ENCODE assay signal across 18 cellular contexts in the genomic region with DNA sequence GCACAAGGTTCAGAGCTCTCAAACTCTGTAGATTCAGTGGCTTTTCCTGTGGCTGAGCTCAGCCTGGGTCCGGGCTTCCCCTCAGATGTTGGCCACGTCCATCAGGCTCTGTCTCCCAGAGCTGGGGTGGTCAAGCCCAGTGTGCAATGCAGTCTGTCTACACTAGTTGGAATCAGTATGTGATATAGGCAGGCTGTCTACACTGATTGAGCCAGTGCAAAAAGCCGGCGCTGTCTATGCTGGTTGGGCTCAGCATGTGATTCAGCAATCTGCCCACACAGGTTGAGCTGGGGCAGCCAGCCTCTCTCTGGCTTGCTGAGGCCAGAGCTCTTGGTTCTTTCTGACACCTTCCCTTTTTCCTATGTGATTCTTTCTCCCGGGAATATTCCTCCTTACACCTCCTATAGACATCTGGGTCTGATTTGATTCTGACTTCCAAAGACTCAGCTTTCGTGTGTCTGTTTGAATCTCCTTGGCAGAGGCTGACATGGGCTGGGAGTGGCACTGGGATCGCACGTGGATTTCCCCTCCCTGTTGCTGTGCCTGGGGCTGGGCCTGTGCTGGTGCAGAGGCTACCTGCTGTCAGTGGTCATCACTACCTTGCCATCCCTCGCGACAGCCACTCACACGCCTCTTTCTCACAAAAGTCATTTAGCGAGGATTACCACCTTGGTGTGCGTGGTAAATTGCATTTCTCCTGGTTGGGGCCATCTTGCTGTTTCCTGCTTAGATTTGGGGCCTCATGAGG. TPM values are rescaled to one million over a fixed set of nuclear protein-coding genes. Genes with fewer than 3 reads are reported as not detected.
DNase-seq lines count a peak whose midpoint lies in the region; TF ChIP-seq lines count a peak whose summit lies in the region.
"Had no signal": no experiment of that assay in that cellular context is flagged by ENCODE, and none has a peak within 500 bp of the region (broad histone marks: within the 10 kb centered on the region; RNA-seq: fewer than 3 reads in every experiment).

No MANE protein-coding gene starts in this region.

- no peaks in the 10 kb centered on the region for H3K4me1 ChIP-seq in PC-9 (replicated peaks; ENCODE audit: insufficient read depth)

- no TSS peak for BruUV-seq in PC-9 (replicated peaks; lab: Mats Ljungman, UMichigan)

- no peaks in the 10 kb centered on the region for H3K9me2 ChIP-seq in PC-9 (ENCODE audit: insufficient read depth)

- H3K9me3 ChIP-seq in PC-9 (ENCODE audit: insufficient read depth, low read depth) = no peaks in the 10 kb centered on the region
- H3K9me3 ChIP-seq: MG63 had no signal

- H2AFZ ChIP-seq in PC-9 = no peak overlapping the region

- POLR2A ChIA-PET in PC-9 (lab: Charles Lee; ENCODE audit: unreplicated experiment) = no interaction called here

- no peaks in the 10 kb centered on the region for H3F3A ChIP-seq in PC-9 (ENCODE audit: insufficient read depth, low read depth)

- CTCF ChIA-PET in PC-9 (lab: Charles Lee) = no interaction called here

- H3K27me3 ChIP-seq in H7 (ENCODE audit: control insufficient read depth, insufficient read depth, low read length) = no peaks in the 10 kb centered on the region
- peaks cover 93% of the 10 kb centered on the region for H3K27me3 ChIP-seq in PC-9 (ENCODE audit: insufficient read depth, low read depth)

- no peaks in the 10 kb centered on the region for H3K79me2 ChIP-seq in PC-9 (ENCODE audit: low read depth)

- H4K20me1 ChIP-seq in PC-9 (ENCODE audit: insufficient read depth) = no peaks in the 10 kb centered on the region

- no peak overlapping the region for H3K4me2 ChIP-seq in PC-9
- H3K4me2 ChIP-seq: KMS-11 had no signal

- TF ChIP-seq CTCF in coronary artery (IDR thresholded peaks at IDR 0.05) = no peak
- no peak for TF ChIP-seq CTCF in PC-9 (conservative IDR thresholded peaks at IDR 0.05)

- intact Hi-C loops in posterior vena cava (cut with DNase I) (no loop called here), PC-9 (cut with micrococcal nuclease; ENCODE audit: unreplicated experiment) (no loop called here)

- H3K27ac ChIP-seq in coronary artery (no peak overlapping the region), PC-9 (no peak overlapping the region)
- H3K27ac ChIP-seq: KMS-11 had no signal

- H3K36me3 ChIP-seq in H7 (replicated peaks; ENCODE audit: control insufficient read depth, insufficient read depth, low read length) = no peaks in the 10 kb centered on the region
- no peaks in the 10 kb centered on the region for H3K36me3 ChIP-seq in PC-9 (ENCODE audit: low read depth)
- H3K36me3 ChIP-seq: MG63 had no signal

- H3K4me3 ChIP-seq in H7 (ENCODE audit: insufficient read depth, low read depth, low read length) (no peak overlapping the region), coronary artery (no peak overlapping the region), PC-9 (no peak overlapping the region)
- H3K4me3 ChIP-seq: MG63 had no signal

- peak; percentile 38 for DNase-seq in ELF-1 (ENCODE audit: low read depth, low spot score)
- peak; percentile 36 for DNase-seq in H7
- DNase-seq in coronary artery (ENCODE audit: low spot score) = peak; percentile 47
- DNase-seq in posterior vena cava (ENCODE audit: low spot score) = peak; percentile 64
- no peak for DNase-seq in NCI-H446 treated with DMSO at 0.1 percent for 48 hours (lab: John Stamatoyannopoulos, UW)
- no peak for DNase-seq in PC-9
- no peak for DNase-seq in NCI-H1105 treated with DMSO at 0.1 percent for 48 hours (lab: John Stamatoyannopoulos, UW)
- DNase-seq: ACHN; Calu3; CD4-positive, CD25-positive, alpha-beta regulatory T cell; MG63; NCI-H1105; NCI-H1930; NCI-H2171 treated with DMSO at 0.1 percent for 48 hours; NCI-H524; NK-92 treated with Interleukin-12 subunit alpha and Interleukin-12 subunit beta, amount 100 ng/mL, for 24 hours; Right ventricle myocardium superior had no signal

RNA-seq across cellular contexts. Expression of a gene that starts 9.3 kb away (rescaled TPM):
- 27.0 and 39.4 TPM in 2 replicates for total RNA-seq in H7 (2014; rRNA removed; shearing (Covaris generic))
- total RNA-seq in posterior vena cava (1 to 10 TPM in 1 of 2 donors, under 1 TPM in 1; 0.97 to 1.3 TPM), PC-9 (2021) (not detected in 2 replicates)
- total RNA-seq: Calu3, Right ventricle myocardium superior had no signal

Comparison
In these comparisons a context has a peak if more than half of its experiments do, and no peak if none do; other contexts are left out.
1. DNase-seq: peak in ELF-1 (single experiment), H7 (single experiment), coronary artery (single experiment) and posterior vena cava (single experiment); none in NCI-H446 treated with DMSO at 0.1 percent for 48 hours (single experiment), PC-9 (0 of 2) and NCI-H1105 treated with DMSO at 0.1 percent for 48 hours (single experiment).
2. RNA of a gene that starts 9.3 kb away (total RNA-seq): 27.0 to 39.4 TPM in H7; 0.97 to 1.3 TPM in posterior vena cava and not detected in PC-9; every median in the first group is over 10 times any median in the second.